ENCODE assay signal across 28 cellular contexts in the genomic region with DNA sequence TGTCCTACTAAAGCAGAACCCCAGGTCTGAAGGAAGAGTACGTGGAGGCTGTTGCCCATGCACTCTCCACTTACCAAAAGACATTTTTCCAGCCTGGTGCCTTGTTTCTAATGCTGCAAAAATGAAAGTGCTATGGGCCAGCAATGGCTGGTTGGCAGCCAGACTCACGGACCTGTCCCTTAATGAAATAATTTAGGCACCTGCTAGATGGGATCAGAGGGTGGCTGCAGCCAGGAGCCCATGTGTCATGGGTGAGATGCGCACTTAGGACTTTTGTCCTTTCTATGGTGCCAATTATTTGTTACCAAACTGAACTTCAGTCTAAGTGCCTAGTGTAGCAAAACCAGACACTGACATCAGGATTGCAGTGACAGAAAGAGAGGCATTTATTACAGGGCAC.
"Had no signal": no experiment of that assay in that cellular context is flagged by ENCODE, and none has a peak within 500 bp of the region (broad histone marks: within the 10 kb centered on the region; RNA-seq: fewer than 3 reads in every experiment).

No MANE protein-coding gene starts in this region.

- H3K4me3 Mint-ChIP-seq: dendritic cell treated with granulocyte-macrophage colony-stimulating factor and Interleukin-4, amounts not matched to agents 40 ng/mL and 50 ng/mL, for 4 days; effector memory CD8-positive, alpha-beta T cell; endodermal cell had no signal

- H3K4me1 Mint-ChIP-seq: endodermal cell had no signal

- DNase-seq: colonic mucosa; cortex of kidney; dermis blood vessel endothelial cell; dorsolateral prefrontal cortex; effector CD4-positive, alpha-beta T cell; effector CD8-positive, alpha-beta T cell; effector memory CD4-positive, alpha-beta T cell; effector memory CD8-positive, alpha-beta T cell; endodermal cell; erythroblast; esophagus squamous epithelium; foreskin fibroblast; foreskin keratinocyte; foreskin melanocyte; gastrocnemius medialis; glutamatergic neuron; head of caudate nucleus; heart left ventricle had no signal

- H3K27me3 ChIP-seq: colonic mucosa, esophagus muscularis mucosa, esophagus squamous epithelium, foreskin keratinocyte, gastrocnemius medialis, gastroesophageal sphincter had no signal

- H3K4me3 ChIP-seq: colonic mucosa, coronary artery, dorsolateral prefrontal cortex, esophagus muscularis mucosa, esophagus squamous epithelium, gastrocnemius medialis, gastroesophageal sphincter, heart left ventricle had no signal

- ATAC-seq: effector memory CD8-positive, alpha-beta T cell; esophagus mucosa; foreskin keratinocyte; gastrocnemius medialis; gastroesophageal sphincter; heart left ventricle had no signal

- H3K27ac ChIP-seq: colonic mucosa, coronary artery, dorsolateral prefrontal cortex, epithelial cell of prostate, esophagus muscularis mucosa, esophagus squamous epithelium, foreskin keratinocyte, gastrocnemius medialis, gastroesophageal sphincter, heart left ventricle had no signal

- H3K36me3 ChIP-seq: colonic mucosa, esophagus muscularis mucosa, esophagus squamous epithelium, gastrocnemius medialis, gastroesophageal sphincter, heart left ventricle had no signal

- H3K27me3 Mint-ChIP-seq: dendritic cell treated with granulocyte-macrophage colony-stimulating factor and Interleukin-4, amounts not matched to agents 40 ng/mL and 50 ng/mL, for 4 days had no signal

- H3K9me3 Mint-ChIP-seq: dendritic cell treated with granulocyte-macrophage colony-stimulating factor and Interleukin-4, amounts not matched to agents 40 ng/mL and 50 ng/mL, for 4 days; effector memory CD8-positive, alpha-beta T cell; endodermal cell had no signal

- FAIRE-seq: colon, endometrium, endothelial cell of umbilical vein, frontal cortex had no signal

- H3K4me1 ChIP-seq: colonic mucosa, esophagus muscularis mucosa, esophagus squamous epithelium, foreskin keratinocyte, gastrocnemius medialis, gastroesophageal sphincter, heart left ventricle had no signal

- H3K9me3 ChIP-seq: colonic mucosa, esophagus muscularis mucosa, esophagus squamous epithelium, gastrocnemius medialis, gastroesophageal sphincter, heart left ventricle had no signal

- H3K27ac Mint-ChIP-seq: dendritic cell treated with granulocyte-macrophage colony-stimulating factor and Interleukin-4, amounts not matched to agents 40 ng/mL and 50 ng/mL, for 4 days; effector memory CD8-positive, alpha-beta T cell; endodermal cell had no signal
